Comparison of ENCODE assay signal across 11 cellular contexts in the genomic region with DNA sequence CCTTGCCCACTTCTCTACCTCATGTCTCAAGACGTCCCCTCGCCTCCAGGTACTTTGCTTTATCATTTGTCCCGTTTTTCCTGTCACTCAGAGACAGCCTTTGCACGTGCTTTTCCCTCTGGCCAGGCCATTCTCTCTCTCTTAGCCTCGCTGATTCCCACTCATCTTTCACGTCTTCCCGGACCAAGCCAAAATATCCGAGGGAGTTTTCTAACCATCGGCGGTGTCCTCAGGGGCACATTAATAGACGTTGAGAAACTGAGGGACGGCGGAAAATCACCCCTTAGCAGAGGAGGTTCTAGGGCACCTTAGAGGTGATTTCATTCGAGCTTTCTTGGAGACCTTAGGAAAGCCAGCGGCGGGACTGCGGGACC. TPM values are rescaled to one million over a fixed set of nuclear protein-coding genes. Genes with fewer than 3 reads are reported as not detected.
DNase-seq lines count a peak whose midpoint lies in the region; ATAC-seq, FAIRE-seq and TF ChIP-seq lines count a peak whose summit lies in the region.
"Had no signal": no experiment of that assay in that cellular context is flagged by ENCODE, and none has a peak within 500 bp of the region (broad histone marks: within the 10 kb centered on the region; RNA-seq: fewer than 3 reads in every experiment).

No MANE protein-coding gene starts in this region.

- H2BK12ac ChIP-seq in H1 (ENCODE audit: low read depth, low read length), result no peak overlapping the region

- H3K9me3 ChIP-seq in A673 (ENCODE audit: low read depth, low read length, poor library complexity, severe bottlenecking) (no peaks in the 10 kb centered on the region), H1 (ENCODE audit: insufficient read depth in 2 of 2, low read depth in 1 of 2, low read length in 1 of 2) (no peaks in the 10 kb centered on the region), neural progenitor cell (ENCODE audit: low read depth) (no peaks in the 10 kb centered on the region), body of pancreas (no peaks in the 10 kb centered on the region)

- H3K36me3 Mint-ChIP-seq in neural progenitor cell, result no peaks in the 10 kb centered on the region

- H4K91ac ChIP-seq in H1 (replicated peaks; ENCODE audit: insufficient read length, low read length), result no peak overlapping the region

- H3K27ac ChIP-seq in A673 (ENCODE audit: low read depth, low read length, poor library complexity, severe bottlenecking) (no peak overlapping the region), H1 (ENCODE audit: low read depth, low read length) (no peak overlapping the region), neural progenitor cell (no peak overlapping the region), body of pancreas (no peak overlapping the region)
- H3K27ac ChIP-seq: KMS-11 had no signal

- H2AK5ac ChIP-seq in H1 (ENCODE audit: low read depth, low read length), result no peak overlapping the region

- H3K27me3 ChIP-seq in A673 (replicated peaks; ENCODE audit: insufficient read depth, low read depth, low read length, poor library complexity) (peaks cover 47% of the 10 kb centered on the region), H1 (replicated peaks in 1 of 4; ENCODE audit: control insufficient read depth in 3 of 4, extremely low read depth in 1 of 4, insufficient read depth in 3 of 4, low read length in 3 of 4) (peaks cover 13 to 48% (median 29%) of the 10 kb centered on the region in 4 experiments), neural progenitor cell (peaks cover 73% of the 10 kb centered on the region), body of pancreas (peaks cover 0 to 5% of the 10 kb centered on the region in 2 donors)

- H3K4me1 Mint-ChIP-seq in neural progenitor cell, result peaks cover 9% of the 10 kb centered on the region

- DNase-seq in A673 (ENCODE audit: low spot score) (peak; percentile 15), HTR-8/SVneo (ENCODE audit: insufficient read length, low spot score) (peak; percentile 13), H1 (ENCODE audit: low read depth in 1 of 2, low spot score in 2 of 2) (no peak), neural progenitor cell (ENCODE audit: low spot score) (peak; percentile 27), body of pancreas (no peak), kidney tubule cell (ENCODE audit: low spot score) (no peak), erythroblast (lab: John Stamatoyannopoulos, UW) (no peak), HuH-7 (ENCODE audit: low spot score) (no peak)
- DNase-seq: activated effector memory CD4-positive, alpha-beta T cell treated with anti-CD3 and anti-CD28 coated beads, Interleukin-2, amount 50 U/mL, for 16 hours had no signal

- H3K4me3 Mint-ChIP-seq in neural progenitor cell, result peak overlapping the region; percentile 83

- H3F3A ChIP-seq in neural progenitor cell (ENCODE audit: low read depth), result peaks cover 7% of the 10 kb centered on the region

- no peak overlapping the region for H3K4ac ChIP-seq in H1 (replicated peaks; ENCODE audit: insufficient read length, low read depth, low read length)

- POLR2A ChIA-PET in A673 (lab: Charles Lee; ENCODE audit: low non-redundant PET) (no interaction called here), H1 (lab: Charles Lee; ENCODE audit: partially characterized antibody) (interaction anchor here (1.6 kb wide), 1 partner anchor 122 kb away, joined by 3 read pairs; no protein-coding TSS in a partner anchor)

- H3K9ac ChIP-seq in H1 (replicated peaks in 1 of 4; ENCODE audit: extremely low read depth in 1 of 4, low read depth in 3 of 4, low read length in 3 of 4), result no peak overlapping the region
- H3K9ac ChIP-seq in neural progenitor cell, result no peak overlapping the region
- H3K9ac ChIP-seq: KMS-11 had no signal

- H3K4me1 ChIP-seq in A673 (ENCODE audit: insufficient read depth, low read length, poor library complexity, severe bottlenecking) (peaks cover 6% of the 10 kb centered on the region), H1 (replicated peaks in 1 of 4; ENCODE audit: control insufficient read depth in 3 of 4, insufficient read depth in 4 of 4, low read length in 3 of 4) (peaks cover 0 to 5% (median 1%) of the 10 kb centered on the region in 4 experiments; a peak in 3 of 7 replicates), neural progenitor cell (peaks cover 8% of the 10 kb centered on the region), body of pancreas (peaks cover 15% of the 10 kb centered on the region)

- H3K4me2 ChIP-seq in H1 (ENCODE audit: insufficient read depth in 1 of 2, low read depth in 2 of 2, low read length in 2 of 2), result peak overlapping the region; percentile 67 to 80
- H3K4me2 ChIP-seq in neural progenitor cell, result peak overlapping the region; percentile 96
- H3K4me2 ChIP-seq: KMS-11 had no signal

- no TSS peak for BruUV-seq in A673 (replicated peaks; lab: Mats Ljungman, UMichigan)

- H3K79me2 ChIP-seq in H1 (ENCODE audit: control insufficient read depth in 1 of 2, insufficient read depth in 2 of 2, low read length in 2 of 2) (no peaks in the 10 kb centered on the region), neural progenitor cell (ENCODE audit: low read depth) (no peaks in the 10 kb centered on the region)

- H4K5ac ChIP-seq in H1 (ENCODE audit: insufficient read length, low read depth, low read length), result no peak overlapping the region

- H3K27me3 Mint-ChIP-seq in neural progenitor cell (ENCODE audit: insufficient read depth, low read depth), result peaks cover 42% of the 10 kb centered on the region

- 6% methylated on average over 13 of the region's 17 CpGs; no CpG with 5 or more reads in 1 of the 2 experiments for WGBS in H1 (ENCODE audit: extremely low coverage in 1 of 2, insufficient coverage in 1 of 2, insufficient read length in 1 of 2, insufficient replicate concordance in 2 of 2, low coverage in 1 of 2, low lambda C conversion rate in 2 of 2, missing lambda C conversion rate in 1 of 2), 2 experiments
- WGBS in body of pancreas, 2 donors, result 1 to 3% methylated on average over 13 to 17 of the region's 17 CpGs

- H2BK20ac ChIP-seq in H1 (ENCODE audit: low read length), result no peak overlapping the region

- H3K79me1 ChIP-seq in H1 (ENCODE audit: low read depth, low read length), result no peaks in the 10 kb centered on the region

- peak overlapping the region; percentile 45 for H3K4me3 ChIP-seq in A673 (ENCODE audit: low read depth, low read length, poor library complexity, severe bottlenecking)
- peak overlapping the region; percentile 43 to 67 (median 56) for H3K4me3 ChIP-seq in H1 (ENCODE audit: extremely low read depth in 1 of 4, insufficient read depth in 2 of 4, low read depth in 3 of 4, low read length in 4 of 4)
- peak overlapping the region; percentile 64 for H3K4me3 ChIP-seq in neural progenitor cell
- no peak overlapping the region for H3K4me3 ChIP-seq in body of pancreas

- CTCF ChIA-PET in A673 (lab: Charles Lee) (no interaction called here), H1 (lab: Charles Lee; ENCODE audit: partially characterized antibody) (interaction anchor here (1.3 to 3.1 kb wide), 5 partner anchors 19 to 155 kb away, joined by 5 to 10 read pairs (median 7); no protein-coding TSS in a partner anchor)

- TF ChIP-seq POLR2A in H1 (IDR thresholded peaks at IDR 0.05; ENCODE audit: control extremely low read depth in 1 of 2, low read depth in 2 of 2, low read length in 2 of 2) (no peak), body of pancreas (IDR thresholded peaks at IDR 0.05) (no peak), erythroblast (IDR thresholded peaks at IDR 0.05; ENCODE audit: low read length) (no peak)

- intact Hi-C loops in A673 (cut with micrococcal nuclease; ENCODE audit: unreplicated experiment) (loop anchor here (10.0 kb wide), 1 partner anchor 63 kb away; no protein-coding TSS in a partner anchor), body of pancreas (cut with DNase I) (no loop called here)

- no peak for TF ChIP-seq EP300 in H1 (IDR thresholded peaks at IDR 0.05; ENCODE audit: borderline replicate concordance in 1 of 2, low read depth in 2 of 2, low read length in 2 of 2)

- no peak overlapping the region for H3K18ac ChIP-seq in H1 (ENCODE audit: extremely low read depth, low read length)

- H3K56ac ChIP-seq in H1 (replicated peaks; ENCODE audit: insufficient read length, low read depth, low read length), result no peak overlapping the region

- H2BK120ac ChIP-seq in H1 (replicated peaks; ENCODE audit: low read depth, low read length), result no peak overlapping the region

- no peak for TF ChIP-seq RAD21 in H1 (IDR thresholded peaks at IDR 0.05 in 1 of 2, conservative IDR thresholded peaks at IDR 0.05 in 1 of 2; ENCODE audit: low read depth in 2 of 2, low read length in 2 of 2)

- no peak for ATAC-seq in body of pancreas

- H3K9me3 Mint-ChIP-seq in neural progenitor cell, result peaks cover 5% of the 10 kb centered on the region

- H2BK5ac ChIP-seq in H1 (ENCODE audit: low read depth, low read length), result no peak overlapping the region

- no peaks in the 10 kb centered on the region for H4K20me1 ChIP-seq in H1 (replicated peaks in 1 of 2; ENCODE audit: control insufficient read depth in 1 of 2, insufficient read depth in 2 of 2, low read length in 2 of 2)
- no peaks in the 10 kb centered on the region for H4K20me1 ChIP-seq in neural progenitor cell (ENCODE audit: low read depth)

- TF ChIP-seq CTCF in A673 (conservative IDR thresholded peaks at IDR 0.05; ENCODE audit: low read depth, low read length) (no peak), H1 (IDR thresholded peaks at IDR 0.05; ENCODE audit: control extremely low read depth in 1 of 3, insufficient read depth in 1 of 3, low read depth in 1 of 3, low read length in 3 of 3) (no peak), neural progenitor cell (IDR thresholded peaks at IDR 0.05) (no peak), body of pancreas (IDR thresholded peaks at IDR 0.05) (no peak)

- H3K23me2 ChIP-seq in H1 (ENCODE audit: low read depth, low read length), result peaks cover 7% of the 10 kb centered on the region; the same call in 1 of the 2 replicates

- H2AFZ ChIP-seq in H1 (ENCODE audit: low read length) (peak overlapping the region; percentile 87), neural progenitor cell (replicated peaks) (peak overlapping the region; percentile 98)

- no peak overlapping the region for H2BK15ac ChIP-seq in H1 (ENCODE audit: low read length)

- no peak overlapping the region for H3K14ac ChIP-seq in H1 (ENCODE audit: insufficient read length)

- FAIRE-seq in HTR-8/SVneo (lab: Jason Lieb, UNC), result no peak
- FAIRE-seq in H1 (lab: Jason Lieb, UNC), result no peak
- FAIRE-seq: islet of Langerhans had no signal

- no peak overlapping the region for H3K23ac ChIP-seq in H1 (ENCODE audit: insufficient read length)

- H3K36me3 ChIP-seq in A673 (ENCODE audit: insufficient read depth, low read length, poor library complexity, severe bottlenecking) (no peaks in the 10 kb centered on the region), H1 (ENCODE audit: control insufficient read depth in 2 of 4, insufficient read depth in 4 of 4, low read length in 3 of 4) (no peaks in the 10 kb centered on the region), neural progenitor cell (no peaks in the 10 kb centered on the region), body of pancreas (replicated peaks in 1 of 2; ENCODE audit: insufficient read depth in 1 of 2, low read depth in 2 of 2) (no peaks in the 10 kb centered on the region)

- H4K8ac ChIP-seq in H1 (ENCODE audit: extremely low read depth, insufficient read depth, low read length), result no peak overlapping the region

- no peak overlapping the region for H3K27ac Mint-ChIP-seq in neural progenitor cell

RNA-seq across cellular contexts. Expression of gene SUSD5, which starts 0.6 kb away (rescaled TPM):
- total RNA-seq in A673 (2021) (0.97 and 1.0 TPM in 2 replicates), neural progenitor cell (ENCODE audit: low replicate concordance) (3.1 and 3.7 TPM in 2 replicates), body of pancreas (1 to 10 TPM in 1 of 2 donors, not detected in 1; 1.8 TPM)
- total RNA-seq in H1 (2021; fragmentation: NEBNext Ultra II Directional; extraction: Animal tissue kit (Norgen Biotek cat#: 25700)), result 3.3 and 3.9 TPM in 2 replicates
- polyA plus RNA-seq in H1 (2011; rRNA removed), result 0.92 and 1.5 TPM in 2 replicates
- 1.0 TPM for polyA plus RNA-seq in H1 (2011; cell fraction: cytosol; rRNA removed)
- 1.1 TPM for polyA plus RNA-seq in H1 (2011; cell fraction: nucleus; rRNA removed)
- polyA plus RNA-seq in H1 (2012, experiment 1 of 2), result 2.2 to 3.1 TPM (median 2.3 TPM) in 4 replicates
- 0.72 TPM for polyA plus RNA-seq in H1 (2012, experiment 2 of 2)
- polyA plus RNA-seq in H1 (2013, experiment 1 of 2), result 4.2 TPM
- 4.4 TPM for polyA plus RNA-seq in H1 (2013, experiment 2 of 2)
- 1.8 and 2.1 TPM in 2 replicates for polyA minus RNA-seq in H1 (2011; rRNA and poly(A)+ RNA removed)
- 2.5 TPM for polyA minus RNA-seq in H1 (2011; cell fraction: cytosol; rRNA and poly(A)+ RNA removed)
- 2.0 TPM for polyA minus RNA-seq in H1 (2011; cell fraction: nucleus; rRNA and poly(A)+ RNA removed)

RNA-seq across cellular contexts. Expression of gene FBXL2, which starts 59.2 kb away (rescaled TPM):
- total RNA-seq in A673 (2021), result 7.8 and 12.0 TPM in 2 replicates
- 2.2 and 3.1 TPM in 2 replicates for total RNA-seq in H1 (2021; fragmentation: NEBNext Ultra II Directional; extraction: Animal tissue kit (Norgen Biotek cat#: 25700))
- 5.4 and 7.5 TPM in 2 replicates for polyA plus RNA-seq in H1 (2011; rRNA removed)
- polyA plus RNA-seq in H1 (2011; cell fraction: cytosol; rRNA removed), result 5.3 TPM
- 14.7 TPM for polyA plus RNA-seq in H1 (2011; cell fraction: nucleus; rRNA removed)
- polyA plus RNA-seq in H1 (2012, experiment 1 of 2), result 2.4 to 3.1 TPM (median 3.0 TPM) in 4 replicates
- 0.21 TPM for polyA plus RNA-seq in H1 (2012, experiment 2 of 2)
- 3.2 TPM for polyA plus RNA-seq in H1 (2013, experiment 1 of 2)
- 2.5 TPM for polyA plus RNA-seq in H1 (2013, experiment 2 of 2)
- 4.8 and 7.4 TPM in 2 replicates for polyA minus RNA-seq in H1 (2011; rRNA and poly(A)+ RNA removed)
- polyA minus RNA-seq in H1 (2011; cell fraction: cytosol; rRNA and poly(A)+ RNA removed), result 1.2 TPM
- 6.4 TPM for polyA minus RNA-seq in H1 (2011; cell fraction: nucleus; rRNA and poly(A)+ RNA removed)
- total RNA-seq in neural progenitor cell (ENCODE audit: low replicate concordance), result 13.8 and 18.2 TPM in 2 replicates
- total RNA-seq in body of pancreas, result 1 to 10 TPM; 5.3 to 6.7 TPM

Comparison
In these comparisons a context has a peak if more than half of its experiments do, and no peak if none do; other contexts are left out.
1. DNase-seq: peak in A673 (single experiment), HTR-8/SVneo (single experiment) and neural progenitor cell (single experiment); none in H1 (0 of 2), body of pancreas (0 of 4), kidney tubule cell (single experiment), erythroblast (0 of 2) and HuH-7 (single experiment).
2. H3K4me3 ChIP-seq: peak in A673 (single experiment), H1 (4 of 4) and neural progenitor cell (single experiment); none in body of pancreas (0 of 2).